ENCODE assay signal across 1 cellular context in the genomic region with DNA sequence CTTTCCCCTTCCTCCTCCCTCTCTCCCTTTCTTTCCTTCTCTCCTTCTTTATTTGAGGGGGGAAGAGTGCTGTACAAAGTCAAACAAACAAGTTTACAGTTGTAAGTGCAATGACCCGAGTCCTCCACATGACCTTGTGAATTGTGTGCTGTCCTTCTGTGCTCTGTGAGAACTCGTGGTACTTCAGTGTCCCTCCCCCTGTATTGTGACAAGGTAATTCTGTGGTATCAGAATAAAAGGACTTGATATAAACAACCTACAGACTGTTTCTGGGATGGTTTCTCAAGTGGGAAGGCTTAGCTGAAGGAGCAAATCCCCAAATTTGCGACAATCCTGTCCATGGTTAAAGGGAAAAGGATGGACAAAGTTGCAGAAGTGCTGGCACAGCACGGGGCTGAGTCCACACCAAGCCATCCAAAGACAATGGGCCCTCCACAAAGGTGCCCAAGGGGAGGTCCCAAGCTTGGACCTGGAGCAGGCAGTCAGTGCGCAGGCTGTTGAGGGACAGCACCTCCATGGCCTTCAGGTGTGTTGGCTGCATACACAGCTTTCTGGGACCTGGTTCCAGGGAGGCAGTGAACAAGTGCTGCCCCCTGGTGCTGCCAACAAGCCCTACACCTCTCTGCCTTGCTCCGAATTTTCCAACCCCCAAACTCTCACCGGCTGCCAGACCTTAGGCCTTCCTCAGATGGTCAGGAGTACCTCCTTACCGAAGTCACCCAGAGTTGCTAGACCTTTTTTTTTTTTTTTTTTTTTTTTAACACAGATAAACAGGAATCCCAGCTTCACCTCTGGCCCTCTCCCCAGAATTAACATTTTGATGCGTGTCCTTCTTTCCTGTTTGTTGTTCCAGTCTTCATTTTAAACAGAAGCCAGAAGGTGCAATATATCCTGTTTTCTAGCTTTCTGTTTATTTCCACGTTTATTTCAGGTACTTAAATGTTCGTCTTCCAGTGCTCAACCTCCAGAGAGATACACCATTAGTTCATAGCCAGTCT.
TF ChIP-seq lines count a peak whose summit lies in the region.

No MANE protein-coding gene starts in this region.

TF ChIP-seq in HepG2, 621 proteins besides CTCF, POLR2A, EP300 and RAD21 (continued from another document and continues in another):
- TF ChIP-seq, protein P1, sequence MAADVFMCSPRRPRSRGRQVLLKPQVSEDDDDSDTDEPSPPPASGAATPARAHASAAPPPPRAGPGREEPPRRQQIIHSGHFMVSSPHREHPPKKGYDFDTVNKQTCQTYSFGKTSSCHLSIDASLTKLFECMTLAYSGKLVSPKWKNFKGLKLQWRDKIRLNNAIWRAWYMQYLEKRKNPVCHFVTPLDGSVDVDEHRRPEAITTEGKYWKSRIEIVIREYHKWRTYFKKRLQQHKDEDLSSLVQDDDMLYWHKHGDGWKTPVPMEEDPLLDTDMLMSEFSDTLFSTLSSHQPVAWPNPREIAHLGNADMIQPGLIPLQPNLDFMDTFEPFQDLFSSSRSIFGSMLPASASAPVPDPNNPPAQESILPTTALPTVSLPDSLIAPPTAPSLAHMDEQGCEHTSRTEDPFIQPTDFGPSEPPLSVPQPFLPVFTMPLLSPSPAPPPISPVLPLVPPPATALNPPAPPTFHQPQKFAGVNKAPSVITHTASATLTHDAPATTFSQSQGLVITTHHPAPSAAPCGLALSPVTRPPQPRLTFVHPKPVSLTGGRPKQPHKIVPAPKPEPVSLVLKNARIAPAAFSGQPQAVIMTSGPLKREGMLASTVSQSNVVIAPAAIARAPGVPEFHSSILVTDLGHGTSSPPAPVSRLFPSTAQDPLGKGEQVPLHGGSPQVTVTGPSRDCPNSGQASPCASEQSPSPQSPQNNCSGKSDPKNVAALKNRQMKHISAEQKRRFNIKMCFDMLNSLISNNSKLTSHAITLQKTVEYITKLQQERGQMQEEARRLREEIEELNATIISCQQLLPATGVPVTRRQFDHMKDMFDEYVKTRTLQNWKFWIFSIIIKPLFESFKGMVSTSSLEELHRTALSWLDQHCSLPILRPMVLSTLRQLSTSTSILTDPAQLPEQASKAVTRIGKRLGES (CRISPR knock-in tag; IDR thresholded peaks at IDR 0.05; ENCODE audit: borderline replicate concordance), result no peak
- TF ChIP-seq CREBL2 (CRISPR knock-in tag; IDR thresholded peaks at IDR 0.05; ENCODE audit: borderline replicate concordance), result no peak
- no peak for TF ChIP-seq EZH2 (conservative IDR thresholded peaks at IDR 0.05; ENCODE audit: low read depth, low read length)
- no peak for TF ChIP-seq NFRKB (IDR thresholded peaks at IDR 0.05)
- no peak for TF ChIP-seq NCOR1 (IDR thresholded peaks at IDR 0.05; ENCODE audit: borderline replicate concordance, low read length)
- TF ChIP-seq HIVEP1 (CRISPR knock-in tag; IDR thresholded peaks at IDR 0.05), result 0 out of 2 replicates have a peak, but pooled peaks have one; percentile 24
- no peak for TF ChIP-seq ZBTB42 (CRISPR knock-in tag; IDR thresholded peaks at IDR 0.05)
- TF ChIP-seq MAFF (IDR thresholded peaks at IDR 0.05; ENCODE audit: low read depth, low read length), result no peak
- no peak for TF ChIP-seq ZNF337 (CRISPR knock-in tag; IDR thresholded peaks at IDR 0.05; ENCODE audit: borderline replicate concordance, low read depth)
- TF ChIP-seq ZBTB38 (CRISPR knock-in tag; IDR thresholded peaks at IDR 0.05), result no peak
- no peak for TF ChIP-seq NAIF1 (CRISPR knock-in tag; IDR thresholded peaks at IDR 0.05; ENCODE audit: borderline replicate concordance)
- no peak; the same call in 1 of the 2 replicates for TF ChIP-seq SIX1 (CRISPR knock-in tag; IDR thresholded peaks at IDR 0.05; ENCODE audit: borderline replicate concordance)
- no peak for TF ChIP-seq ZNF513 (CRISPR knock-in tag; conservative IDR thresholded peaks at IDR 0.05)
- no peak for TF ChIP-seq MTA3 (CRISPR knock-in tag; IDR thresholded peaks at IDR 0.05)
- no peak; the same call in 1 of the 2 replicates for TF ChIP-seq ZNF878 (CRISPR knock-in tag; IDR thresholded peaks at IDR 0.05)
- TF ChIP-seq, protein P2, sequence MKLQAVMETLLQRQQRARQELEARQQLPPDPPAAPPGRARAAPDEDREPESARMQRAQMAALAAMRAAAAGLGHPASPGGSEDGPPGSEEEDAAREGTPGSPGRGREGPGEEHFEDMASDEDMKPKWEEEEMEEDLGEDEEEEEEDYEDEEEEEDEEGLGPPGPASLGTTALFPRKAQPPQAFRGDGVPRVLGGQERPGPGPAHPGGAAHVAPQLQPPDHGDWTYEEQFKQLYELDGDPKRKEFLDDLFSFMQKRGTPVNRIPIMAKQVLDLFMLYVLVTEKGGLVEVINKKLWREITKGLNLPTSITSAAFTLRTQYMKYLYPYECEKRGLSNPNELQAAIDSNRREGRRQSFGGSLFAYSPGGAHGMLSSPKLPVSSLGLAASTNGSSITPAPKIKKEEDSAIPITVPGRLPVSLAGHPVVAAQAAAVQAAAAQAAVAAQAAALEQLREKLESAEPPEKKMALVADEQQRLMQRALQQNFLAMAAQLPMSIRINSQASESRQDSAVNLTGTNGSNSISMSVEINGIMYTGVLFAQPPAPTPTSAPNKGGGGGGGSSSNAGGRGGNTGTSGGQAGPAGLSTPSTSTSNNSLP (IDR thresholded peaks at IDR 0.05; ENCODE audit: low read depth, low read length), result no peak
- TF ChIP-seq, protein P3, sequence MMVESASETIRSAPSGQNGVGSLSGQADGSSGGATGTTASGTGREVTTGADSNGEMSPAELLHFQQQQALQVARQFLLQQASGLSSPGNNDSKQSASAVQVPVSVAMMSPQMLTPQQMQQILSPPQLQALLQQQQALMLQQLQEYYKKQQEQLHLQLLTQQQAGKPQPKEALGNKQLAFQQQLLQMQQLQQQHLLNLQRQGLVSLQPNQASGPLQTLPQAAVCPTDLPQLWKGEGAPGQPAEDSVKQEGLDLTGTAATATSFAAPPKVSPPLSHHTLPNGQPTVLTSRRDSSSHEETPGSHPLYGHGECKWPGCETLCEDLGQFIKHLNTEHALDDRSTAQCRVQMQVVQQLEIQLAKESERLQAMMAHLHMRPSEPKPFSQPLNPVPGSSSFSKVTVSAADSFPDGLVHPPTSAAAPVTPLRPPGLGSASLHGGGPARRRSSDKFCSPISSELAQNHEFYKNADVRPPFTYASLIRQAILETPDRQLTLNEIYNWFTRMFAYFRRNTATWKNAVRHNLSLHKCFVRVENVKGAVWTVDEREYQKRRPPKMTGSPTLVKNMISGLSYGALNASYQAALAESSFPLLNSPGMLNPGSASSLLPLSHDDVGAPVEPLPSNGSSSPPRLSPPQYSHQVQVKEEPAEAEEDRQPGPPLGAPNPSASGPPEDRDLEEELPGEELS (CRISPR knock-in tag; IDR thresholded peaks at IDR 0.05), result peak; percentile 91
- 0 out of 2 replicates have a peak, but pooled peaks have one; percentile 62 for TF ChIP-seq PHF21A (CRISPR knock-in tag; IDR thresholded peaks at IDR 0.05)
- no peak for TF ChIP-seq CERS6 (CRISPR knock-in tag; IDR thresholded peaks at IDR 0.05)
- TF ChIP-seq HDAC2 (CRISPR knock-in tag; IDR thresholded peaks at IDR 0.05), result no peak; the same call in 1 of the 2 replicates
- no peak for TF ChIP-seq FIP1L1 (IDR thresholded peaks at IDR 0.05; ENCODE audit: borderline replicate concordance, insufficient read depth, low read depth, low read length)
- no peak for TF ChIP-seq ZNF362 (CRISPR knock-in tag; IDR thresholded peaks at IDR 0.05; ENCODE audit: borderline replicate concordance)
- TF ChIP-seq ZNF292 (CRISPR knock-in tag; IDR thresholded peaks at IDR 0.05; ENCODE audit: borderline replicate concordance, low read depth), result peak; percentile 43; the same call in 1 of the 2 replicates
- peak; percentile 39 for TF ChIP-seq XRCC5 (optimal IDR thresholded peaks at IDR 0.05; ENCODE audit: low read length)
- TF ChIP-seq ZNF646 (CRISPR knock-in tag; IDR thresholded peaks at IDR 0.05), result peak; percentile 66; the same call in 1 of the 2 replicates
- no peak for TF ChIP-seq SRSF9 (IDR thresholded peaks at IDR 0.05; ENCODE audit: borderline replicate concordance, insufficient read depth, low read depth, low read length, poor library complexity, severe bottlenecking)
- TF ChIP-seq MBD4 (IDR thresholded peaks at IDR 0.05; ENCODE audit: borderline replicate concordance, low read length), result no peak
- no peak for TF ChIP-seq PRDM4 (CRISPR knock-in tag; IDR thresholded peaks at IDR 0.05; ENCODE audit: borderline replicate concordance)
- no peak for TF ChIP-seq REL (CRISPR knock-in tag; conservative IDR thresholded peaks at IDR 0.05)
- no peak for TF ChIP-seq ATM (IDR thresholded peaks at IDR 0.05; ENCODE audit: borderline replicate concordance)
- TF ChIP-seq RFXANK (CRISPR knock-in tag; IDR thresholded peaks at IDR 0.05), result no peak
- TF ChIP-seq ZNF709 (CRISPR knock-in tag; IDR thresholded peaks at IDR 0.05), result peak; percentile 2; the same call in 1 of the 2 replicates
